Comparison of ENCODE assay signal across 8 cellular contexts in genomic region chr12:6167327-6168280, GRCh38. TPM values are rescaled to one million over a fixed set of nuclear protein-coding genes. Genes with fewer than 3 reads are reported as not detected.
DNase-seq lines count a peak whose midpoint lies in the region; ATAC-seq and TF ChIP-seq lines count a peak whose summit lies in the region.

No MANE protein-coding gene starts in this region.

- no peaks in the 10 kb centered on the region; the same call in 2 of the 3 replicates for H3K9me3 Mint-ChIP-seq in GM23338

- peaks cover 6% of the 10 kb centered on the region for H3K27me3 Mint-ChIP-seq in GM23338 (ENCODE audit: insufficient read depth, low read depth, poor library complexity)

- H3K27ac ChIP-seq in GM23338 (ENCODE audit: low read depth), result no peak overlapping the region

- no peak overlapping the region for H2AFZ ChIP-seq in GM23338

- H3K9me2 ChIP-seq in GM23338 (ENCODE audit: insufficient read depth), result no peaks in the 10 kb centered on the region

- H4K20me1 ChIP-seq in GM23338 (replicated peaks; ENCODE audit: insufficient read depth), result no peaks in the 10 kb centered on the region

- no peaks in the 10 kb centered on the region for H3K27me3 ChIP-seq in GM23338 (ENCODE audit: insufficient read depth)

- intact Hi-C loops in left colon (cut with DNase I, micrococcal nuclease), result no loop called here

- no peak for TF ChIP-seq CTCF in astrocyte of the cerebellum (IDR thresholded peaks at IDR 0.05; ENCODE audit: low read depth, low read length, missing control alignments)
- no peak for TF ChIP-seq CTCF in GM23338 (conservative IDR thresholded peaks at IDR 0.05; ENCODE audit: low read depth in 2 of 2)

- in situ Hi-C loops in astrocyte of the cerebellum (cut with HindIII; ENCODE audit: low sequenced_read_pairs), result no loop called here

- H3K4me3 ChIP-seq in astrocyte of the cerebellum (ENCODE audit: low read depth, low read length) (no peak overlapping the region), GM23338 (no peak overlapping the region)

- DNase-seq in SKM-1 treated with dmso at 0.1 percent for 144 hours (lab: John Stamatoyannopoulos, UW; ENCODE audit: unreplicated experiment) (peak; percentile 56), astrocyte of the cerebellum (ENCODE audit: low read depth) (peak; percentile 72), left colon (peak; percentile 28 to 37), NCI-H1048 (lab: John Stamatoyannopoulos, UW) (no peak), GM23338 (ENCODE audit: low spot score) (no peak)
- DNase-seq in stimulated activated CD8-positive, alpha-beta memory T cell treated with anti-CD3 and anti-CD28 coated beads, Interleukin-12 subunit alpha, Interleukin-12 subunit beta, amount 100 ng/mL, for 24 hours (ENCODE audit: extremely low read depth), result peak; percentile 25

- H3K4me2 ChIP-seq in GM23338, result no peak overlapping the region

- H3K4me1 Mint-ChIP-seq in GM23338, result no peaks in the 10 kb centered on the region

- H3F3A ChIP-seq in GM23338 (replicated peaks; ENCODE audit: low read depth), result no peaks in the 10 kb centered on the region

- H3K4me1 ChIP-seq in GM23338 (ENCODE audit: insufficient read depth), result no peaks in the 10 kb centered on the region

- H3K4me3 Mint-ChIP-seq in GM23338, result no peak overlapping the region

- H3K27ac Mint-ChIP-seq in GM23338, result no peak overlapping the region

- no peaks in the 10 kb centered on the region for H3K36me3 Mint-ChIP-seq in GM23338 (ENCODE audit: low read depth)

- no peaks in the 10 kb centered on the region for H3K79me2 ChIP-seq in GM23338 (replicated peaks; ENCODE audit: insufficient read depth)

- ATAC-seq in GM18907 (IDR thresholded peaks at IDR 0.05; ENCODE audit: unreplicated experiment) (peak; percentile 64), HG03095 (IDR thresholded peaks at IDR 0.05; ENCODE audit: unreplicated experiment) (peak; percentile 75), left colon (peak; percentile 44), GM23338 (no peak)

- H3K36me3 ChIP-seq in GM23338 (ENCODE audit: insufficient read depth), result no peaks in the 10 kb centered on the region

TF ChIP-seq in GM23338, 12 proteins besides CTCF, POLR2A, EP300 and RAD21:
- TF ChIP-seq REST (IDR thresholded peaks at IDR 0.05; ENCODE audit: unreplicated experiment) (no peak), POLR2AphosphoS5 (IDR thresholded peaks at IDR 0.05; ENCODE audit: low read depth) (no peak), ZNF462 (CRISPR knock-in tag; IDR thresholded peaks at IDR 0.05) (no peak), ETS1 (IDR thresholded peaks at IDR 0.05) (no peak), EZH2 (IDR thresholded peaks at IDR 0.05; ENCODE audit: low read depth, unreplicated experiment) (no peak), JUNB (IDR thresholded peaks at IDR 0.05; ENCODE audit: unreplicated experiment) (no peak)
TF ChIP-seq in GM23338: peak in this region for 0.

RNA-seq across cellular contexts. Expression of gene CD9, which starts 32.6 kb away (rescaled TPM):
- total RNA-seq in left colon, result 100 to 1,000 TPM; 574 to 766 TPM
- 222 and 227 TPM in 2 replicates for total RNA-seq in GM23338 (2014; rRNA removed; shearing (Covaris generic))
- polyA plus RNA-seq in GM23338 (2016; fragmentation: Nextera tagmentation; extraction: Ambion mirVana), result 250 and 251 TPM in 2 replicates

RNA-seq across cellular contexts. Expression of gene VWF, which starts 43.1 kb away (rescaled TPM):
- 10 to 100 TPM; 42.8 to 48.5 TPM for total RNA-seq in left colon
- 0.31 and 0.56 TPM in 2 replicates for total RNA-seq in GM23338 (2014; rRNA removed; shearing (Covaris generic))
- 0.03 and 0.42 TPM in 2 replicates for polyA plus RNA-seq in GM23338 (2016; fragmentation: Nextera tagmentation; extraction: Ambion mirVana)

Comparison
In these comparisons a context has a peak if more than half of its experiments do, and no peak if none do; other contexts are left out.
1. DNase-seq: peak in SKM-1 treated with dmso at 0.1 percent for 144 hours (single experiment), astrocyte of the cerebellum (single experiment), left colon (2 of 2) and stimulated activated CD8-positive, alpha-beta memory T cell treated with anti-CD3 and anti-CD28 coated beads, Interleukin-12 subunit alpha, Interleukin-12 subunit beta, amount 100 ng/mL, for 24 hours (single experiment); none in NCI-H1048 (single experiment) and GM23338 (single experiment).
2. RNA of gene VWF, which starts 43.1 kb away (total RNA-seq): 42.8 to 48.5 TPM in left colon; 0.31 to 0.56 TPM in GM23338; every median in the first group is over 10 times any median in the second.